Comparison of ENCODE assay signal across 1 cellular context in the genomic region with DNA sequence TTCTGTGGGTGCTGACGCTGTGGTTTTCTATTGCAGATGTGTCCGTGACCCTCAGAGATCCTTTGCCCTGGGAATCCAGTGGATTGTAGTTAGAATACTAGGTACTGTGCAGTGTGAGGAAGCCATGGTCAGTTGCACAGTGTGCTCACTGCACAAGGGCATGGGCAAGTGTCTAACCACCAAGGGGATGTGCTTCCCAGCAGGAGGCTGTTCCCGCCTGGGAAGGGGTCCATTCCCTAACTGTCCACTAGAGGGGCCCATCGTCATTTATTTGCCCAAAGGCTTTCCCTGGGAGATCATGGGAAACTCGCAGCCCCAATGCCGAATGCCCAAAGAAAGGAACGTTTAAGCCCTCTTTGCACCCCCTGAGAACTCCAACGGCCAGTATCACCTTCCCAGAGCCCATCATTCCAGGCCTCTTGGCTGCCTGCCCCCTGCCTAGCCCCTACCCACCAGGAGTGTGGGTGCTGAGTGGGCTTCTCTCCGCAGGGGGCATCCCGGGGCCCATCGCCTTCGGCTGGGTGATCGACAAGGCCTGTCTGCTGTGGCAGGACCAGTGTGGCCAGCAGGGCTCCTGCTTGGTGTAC.
TF ChIP-seq lines count a peak whose summit lies in the region.

No MANE protein-coding gene starts in this region.

TF ChIP-seq in HepG2, 621 proteins besides CTCF, POLR2A, EP300 and RAD21 (continued from another document):
- TF ChIP-seq, protein P1, sequence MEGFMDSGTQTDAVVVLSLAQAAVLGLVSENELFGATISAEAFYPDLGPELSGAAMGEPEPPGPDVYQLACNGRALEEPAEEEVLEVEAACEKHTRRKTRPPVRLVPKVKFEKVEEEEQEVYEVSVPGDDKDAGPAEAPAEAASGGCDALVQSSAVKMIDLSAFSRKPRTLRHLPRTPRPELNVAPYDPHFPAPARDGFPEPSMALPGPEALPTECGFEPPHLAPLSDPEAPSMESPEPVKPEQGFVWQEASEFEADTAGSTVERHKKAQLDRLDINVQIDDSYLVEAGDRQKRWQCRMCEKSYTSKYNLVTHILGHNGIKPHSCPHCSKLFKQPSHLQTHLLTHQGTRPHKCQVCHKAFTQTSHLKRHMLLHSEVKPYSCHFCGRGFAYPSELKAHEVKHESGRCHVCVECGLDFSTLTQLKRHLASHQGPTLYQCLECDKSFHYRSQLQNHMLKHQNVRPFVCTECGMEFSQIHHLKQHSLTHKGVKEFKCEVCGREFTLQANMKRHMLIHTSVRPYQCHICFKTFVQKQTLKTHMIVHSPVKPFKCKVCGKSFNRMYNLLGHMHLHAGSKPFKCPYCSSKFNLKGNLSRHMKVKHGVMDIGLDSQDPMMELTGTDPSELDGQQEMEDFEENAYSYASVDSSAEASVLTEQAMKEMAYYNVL (CRISPR knock-in tag; IDR thresholded peaks at IDR 0.05; ENCODE audit: borderline replicate concordance): peak; percentile 56; the same call in 1 of the 2 replicates
- TF ChIP-seq KDM1A (CRISPR knock-in tag; IDR thresholded peaks at IDR 0.05) (peak; percentile 86), ZBTB38 (CRISPR knock-in tag; IDR thresholded peaks at IDR 0.05) (peak; percentile 78), ETV6 (CRISPR knock-in tag; conservative IDR thresholded peaks at IDR 0.05) (0 out of 2 replicates have a peak, but pooled peaks have one; percentile 60), ATF1 (CRISPR knock-in tag; IDR thresholded peaks at IDR 0.05) (no peak), SNAPC5 (CRISPR knock-in tag; IDR thresholded peaks at IDR 0.05; ENCODE audit: borderline replicate concordance) (no peak), ZNF441 (CRISPR knock-in tag; IDR thresholded peaks at IDR 0.05; ENCODE audit: borderline replicate concordance) (peak; percentile 62; the same call in 1 of the 2 replicates), MAFK (conservative IDR thresholded peaks at IDR 0.05 in 1 of 2, IDR thresholded peaks at IDR 0.05 in 1 of 2; ENCODE audit: low read length in 2 of 2) (0 out of 4 replicates have a peak, but pooled peaks of 1 of the 2 experiments have one; percentile 32), ZNF232 (CRISPR knock-in tag; IDR thresholded peaks at IDR 0.05; ENCODE audit: borderline replicate concordance) (no peak), MTF2 (CRISPR knock-in tag; IDR thresholded peaks at IDR 0.05; ENCODE audit: borderline replicate concordance) (peak; percentile 65; the same call in 1 of the 2 replicates), ZNF121 (CRISPR knock-in tag; IDR thresholded peaks at IDR 0.05) (no peak), ZNF639 (CRISPR knock-in tag; conservative IDR thresholded peaks at IDR 0.05) (0 out of 2 replicates have a peak, but pooled peaks have one; percentile 49), HNRNPLL (IDR thresholded peaks at IDR 0.05; ENCODE audit: low read depth, low read length, poor library complexity, severe bottlenecking) (peak; percentile 53), ZNF432 (CRISPR knock-in tag; IDR thresholded peaks at IDR 0.05; ENCODE audit: borderline replicate concordance) (no peak), ZNF136 (CRISPR knock-in tag; IDR thresholded peaks at IDR 0.05; ENCODE audit: low read depth) (no peak), CBX5 (CRISPR knock-in tag; IDR thresholded peaks at IDR 0.05; ENCODE audit: borderline replicate concordance) (peak; percentile 73), HIVEP1 (CRISPR knock-in tag; IDR thresholded peaks at IDR 0.05) (peak; percentile 35; the same call in 1 of the 2 replicates), ELF4 (CRISPR knock-in tag; IDR thresholded peaks at IDR 0.05; ENCODE audit: borderline replicate concordance) (no peak), EEA1 (CRISPR knock-in tag; IDR thresholded peaks at IDR 0.05; ENCODE audit: borderline replicate concordance) (no peak), ZNF282 (IDR thresholded peaks at IDR 0.05; ENCODE audit: partially characterized antibody) (no peak), ZNF207 (IDR thresholded peaks at IDR 0.05; ENCODE audit: borderline replicate concordance) (no peak), ZNF224 (CRISPR knock-in tag; IDR thresholded peaks at IDR 0.05) (no peak), ZHX1 (CRISPR knock-in tag; IDR thresholded peaks at IDR 0.05; ENCODE audit: low read depth) (no peak), ZNF605 (CRISPR knock-in tag; IDR thresholded peaks at IDR 0.05) (0 out of 2 replicates have a peak, but pooled peaks have one; percentile 45), HHEX (CRISPR knock-in tag; IDR thresholded peaks at IDR 0.05) (0 out of 2 replicates have a peak, but pooled peaks have one; percentile 57), MEF2D (CRISPR knock-in tag; IDR thresholded peaks at IDR 0.05) (no peak), CBX1 (IDR thresholded peaks at IDR 0.05; ENCODE audit: low read depth) (peak; percentile 56), ETV5 (CRISPR knock-in tag; IDR thresholded peaks at IDR 0.05; ENCODE audit: borderline replicate concordance) (peak; percentile 49), HOXA9 (CRISPR knock-in tag; IDR thresholded peaks at IDR 0.05; ENCODE audit: borderline replicate concordance) (no peak), CCDC6 (CRISPR knock-in tag; IDR thresholded peaks at IDR 0.05) (peak; percentile 50; the same call in 1 of the 2 replicates), RELA (CRISPR knock-in tag; IDR thresholded peaks at IDR 0.05) (0 out of 2 replicates have a peak, but pooled peaks have one; percentile 19), RARA (CRISPR knock-in tag; IDR thresholded peaks at IDR 0.05) (no peak), IRF2 (CRISPR knock-in tag; IDR thresholded peaks at IDR 0.05) (peak; percentile 79), LCORL (IDR thresholded peaks at IDR 0.05) (no peak), LCORL (CRISPR knock-in tag; IDR thresholded peaks at IDR 0.05) (peak; percentile 92), TBL1XR1 (IDR thresholded peaks at IDR 0.05; ENCODE audit: borderline replicate concordance, low read length, partially characterized antibody) (no peak), SALL1 (CRISPR knock-in tag; IDR thresholded peaks at IDR 0.05) (peak; percentile 71), SSRP1 (CRISPR knock-in tag; IDR thresholded peaks at IDR 0.05) (peak; percentile 76; the same call in 1 of the 2 replicates), ZNF280D (CRISPR knock-in tag; IDR thresholded peaks at IDR 0.05) (peak; percentile 77; the same call in 1 of the 2 replicates), ZNF10 (CRISPR knock-in tag; IDR thresholded peaks at IDR 0.05; ENCODE audit: borderline replicate concordance, low read depth) (no peak), SALL2 (CRISPR knock-in tag; IDR thresholded peaks at IDR 0.05) (peak; percentile 52; the same call in 1 of the 2 replicates)
- TF ChIP-seq, protein P2, sequence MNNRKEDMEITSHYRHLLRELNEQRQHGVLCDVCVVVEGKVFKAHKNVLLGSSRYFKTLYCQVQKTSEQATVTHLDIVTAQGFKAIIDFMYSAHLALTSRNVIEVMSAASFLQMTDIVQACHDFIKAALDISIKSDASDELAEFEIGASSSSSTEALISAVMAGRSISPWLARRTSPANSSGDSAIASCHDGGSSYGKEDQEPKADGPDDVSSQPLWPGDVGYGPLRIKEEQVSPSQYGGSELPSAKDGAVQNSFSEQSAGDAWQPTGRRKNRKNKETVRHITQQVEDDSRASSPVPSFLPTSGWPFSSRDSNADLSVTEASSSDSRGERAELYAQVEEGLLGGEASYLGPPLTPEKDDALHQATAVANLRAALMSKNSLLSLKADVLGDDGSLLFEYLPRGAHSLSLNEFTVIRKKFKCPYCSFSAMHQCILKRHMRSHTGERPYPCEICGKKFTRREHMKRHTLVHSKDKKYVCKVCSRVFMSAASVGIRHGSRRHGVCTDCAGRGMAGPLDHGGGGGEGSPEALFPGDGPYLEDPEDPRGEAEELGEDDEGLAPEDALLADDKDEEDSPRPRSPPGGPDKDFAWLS (CRISPR knock-in tag; IDR thresholded peaks at IDR 0.05; ENCODE audit: borderline replicate concordance): no peak
- TF ChIP-seq, protein P3, sequence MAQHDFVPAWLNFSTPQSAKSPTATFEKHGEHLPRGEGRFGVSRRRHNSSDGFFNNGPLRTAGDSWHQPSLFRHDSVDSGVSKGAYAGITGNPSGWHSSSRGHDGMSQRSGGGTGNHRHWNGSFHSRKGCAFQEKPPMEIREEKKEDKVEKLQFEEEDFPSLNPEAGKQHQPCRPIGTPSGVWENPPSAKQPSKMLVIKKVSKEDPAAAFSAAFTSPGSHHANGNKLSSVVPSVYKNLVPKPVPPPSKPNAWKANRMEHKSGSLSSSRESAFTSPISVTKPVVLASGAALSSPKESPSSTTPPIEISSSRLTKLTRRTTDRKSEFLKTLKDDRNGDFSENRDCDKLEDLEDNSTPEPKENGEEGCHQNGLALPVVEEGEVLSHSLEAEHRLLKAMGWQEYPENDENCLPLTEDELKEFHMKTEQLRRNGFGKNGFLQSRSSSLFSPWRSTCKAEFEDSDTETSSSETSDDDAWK (CRISPR knock-in tag; IDR thresholded peaks at IDR 0.05): no peak
- TF ChIP-seq, protein P4, sequence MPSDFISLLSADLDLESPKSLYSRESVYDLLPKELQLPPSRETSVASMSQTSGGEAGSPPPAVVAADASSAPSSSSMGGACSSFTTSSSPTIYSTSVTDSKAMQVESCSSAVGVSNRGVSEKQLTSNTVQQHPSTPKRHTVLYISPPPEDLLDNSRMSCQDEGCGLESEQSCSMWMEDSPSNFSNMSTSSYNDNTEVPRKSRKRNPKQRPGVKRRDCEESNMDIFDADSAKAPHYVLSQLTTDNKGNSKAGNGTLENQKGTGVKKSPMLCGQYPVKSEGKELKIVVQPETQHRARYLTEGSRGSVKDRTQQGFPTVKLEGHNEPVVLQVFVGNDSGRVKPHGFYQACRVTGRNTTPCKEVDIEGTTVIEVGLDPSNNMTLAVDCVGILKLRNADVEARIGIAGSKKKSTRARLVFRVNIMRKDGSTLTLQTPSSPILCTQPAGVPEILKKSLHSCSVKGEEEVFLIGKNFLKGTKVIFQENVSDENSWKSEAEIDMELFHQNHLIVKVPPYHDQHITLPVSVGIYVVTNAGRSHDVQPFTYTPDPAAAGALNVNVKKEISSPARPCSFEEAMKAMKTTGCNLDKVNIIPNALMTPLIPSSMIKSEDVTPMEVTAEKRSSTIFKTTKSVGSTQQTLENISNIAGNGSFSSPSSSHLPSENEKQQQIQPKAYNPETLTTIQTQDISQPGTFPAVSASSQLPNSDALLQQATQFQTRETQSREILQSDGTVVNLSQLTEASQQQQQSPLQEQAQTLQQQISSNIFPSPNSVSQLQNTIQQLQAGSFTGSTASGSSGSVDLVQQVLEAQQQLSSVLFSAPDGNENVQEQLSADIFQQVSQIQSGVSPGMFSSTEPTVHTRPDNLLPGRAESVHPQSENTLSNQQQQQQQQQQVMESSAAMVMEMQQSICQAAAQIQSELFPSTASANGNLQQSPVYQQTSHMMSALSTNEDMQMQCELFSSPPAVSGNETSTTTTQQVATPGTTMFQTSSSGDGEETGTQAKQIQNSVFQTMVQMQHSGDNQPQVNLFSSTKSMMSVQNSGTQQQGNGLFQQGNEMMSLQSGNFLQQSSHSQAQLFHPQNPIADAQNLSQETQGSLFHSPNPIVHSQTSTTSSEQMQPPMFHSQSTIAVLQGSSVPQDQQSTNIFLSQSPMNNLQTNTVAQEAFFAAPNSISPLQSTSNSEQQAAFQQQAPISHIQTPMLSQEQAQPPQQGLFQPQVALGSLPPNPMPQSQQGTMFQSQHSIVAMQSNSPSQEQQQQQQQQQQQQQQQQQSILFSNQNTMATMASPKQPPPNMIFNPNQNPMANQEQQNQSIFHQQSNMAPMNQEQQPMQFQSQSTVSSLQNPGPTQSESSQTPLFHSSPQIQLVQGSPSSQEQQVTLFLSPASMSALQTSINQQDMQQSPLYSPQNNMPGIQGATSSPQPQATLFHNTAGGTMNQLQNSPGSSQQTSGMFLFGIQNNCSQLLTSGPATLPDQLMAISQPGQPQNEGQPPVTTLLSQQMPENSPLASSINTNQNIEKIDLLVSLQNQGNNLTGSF (CRISPR knock-in tag; IDR thresholded peaks at IDR 0.05): no peak
